ENCODE assay signal across 23 cellular contexts in genomic region chr16:88734361-88734728, GRCh38. TPM values are rescaled to one million over a fixed set of nuclear protein-coding genes. Genes with fewer than 3 reads are reported as not detected.
"Had no signal": no experiment of that assay in that cellular context is flagged by ENCODE, and none has a peak within 500 bp of the region (broad histone marks: within the 10 kb centered on the region; RNA-seq: fewer than 3 reads in every experiment).

No MANE protein-coding gene starts in this region.

- H3K9me3 Mint-ChIP-seq: activated naive CD4-positive, alpha-beta T cell treated with anti-CD3 and anti-CD28 coated beads, Interleukin-2, amount 50 U/mL, for 24 hours; natural killer cell treated with Interleukin-12 subunit alpha and Interleukin-12 subunit beta and Interleukin-15 and Interleukin-18, amount 100 ng/mL, for 72 hours; stimulated activated naive B cell treated with anti-CD40 and anti-IgM and Interleukin-4, amounts not matched to agents 10 μg/mL and 1 μg/mL and 100 μg/mL, for 72 hours had no signal

- H3K4me3 ChIP-seq: body of pancreas, heart left ventricle, ovary, prostate gland, testis, uterus had no signal

- ATAC-seq: activated CD8-positive, alpha-beta T cell treated with anti-CD3 and anti-CD28 coated beads, Interleukin-2, amount 10 ng/mL, durations not matched to agents 7 days and 5 days; body of pancreas; heart left ventricle; left ventricle myocardium superior; natural killer cell treated with Interleukin-12 subunit alpha and Interleukin-12 subunit beta and Interleukin-15 and Interleukin-18, amount 100 ng/mL, for 72 hours; stimulated activated naive B cell treated with anti-CD40 and anti-IgM and Interleukin-4, amounts not matched to agents 10 μg/mL and 1 μg/mL and 100 μg/mL, for 72 hours had no signal

- H3K4me1 Mint-ChIP-seq: activated naive CD4-positive, alpha-beta T cell treated with anti-CD3 and anti-CD28 coated beads, Interleukin-2, amount 50 U/mL, for 24 hours had no signal

- H3K27ac ChIP-seq: body of pancreas, heart left ventricle, neutrophil, ovary, prostate gland, testis, uterus had no signal

- H3K27me3 Mint-ChIP-seq: activated naive CD4-positive, alpha-beta T cell treated with anti-CD3 and anti-CD28 coated beads, Interleukin-2, amount 50 U/mL, for 24 hours; natural killer cell treated with Interleukin-12 subunit alpha and Interleukin-12 subunit beta and Interleukin-15 and Interleukin-18, amount 100 ng/mL, for 72 hours; stimulated activated naive B cell treated with anti-CD40 and anti-IgM and Interleukin-4, amounts not matched to agents 10 μg/mL and 1 μg/mL and 100 μg/mL, for 72 hours had no signal

- H3K9me3 ChIP-seq: body of pancreas, heart left ventricle, neutrophil, ovary, prostate gland, testis, uterus had no signal

- H3K36me3 Mint-ChIP-seq: activated naive CD4-positive, alpha-beta T cell treated with anti-CD3 and anti-CD28 coated beads, Interleukin-2, amount 50 U/mL, for 24 hours; natural killer cell treated with Interleukin-12 subunit alpha and Interleukin-12 subunit beta and Interleukin-15 and Interleukin-18, amount 100 ng/mL, for 72 hours had no signal

- H3K27me3 ChIP-seq: body of pancreas, heart left ventricle, neutrophil, ovary, testis, uterus had no signal

- H3K27ac Mint-ChIP-seq: activated CD8-positive, alpha-beta T cell treated with anti-CD3 and anti-CD28 coated beads, Interleukin-2, amount 10 ng/mL, durations not matched to agents 7 days and 5 days; activated naive CD4-positive, alpha-beta T cell treated with anti-CD3 and anti-CD28 coated beads, Interleukin-2, amount 50 U/mL, for 24 hours; natural killer cell treated with Interleukin-12 subunit alpha and Interleukin-12 subunit beta and Interleukin-15 and Interleukin-18, amount 100 ng/mL, for 72 hours; stimulated activated naive B cell treated with anti-CD40 and anti-IgM and Interleukin-4, amounts not matched to agents 10 μg/mL and 1 μg/mL and 100 μg/mL, for 72 hours had no signal

- H3K36me3 ChIP-seq: ovary, prostate gland, uterus had no signal

- DNase-seq: activated CD4-positive, alpha-beta T cell treated with anti-CD3 and anti-CD28 coated beads for 1 hour; activated CD4-positive, alpha-beta T cell treated with anti-CD3 and anti-CD28 coated beads, Interleukin-2, amount 50 U/mL, for 1 hour; activated CD8-positive, alpha-beta T cell treated with anti-CD3 and anti-CD28 coated beads, Interleukin-2, amount 10 ng/mL, durations not matched to agents 7 days and 5 days; activated gamma-delta T cell treated with Interleukin-2 at 50 U/mL for 16 hours; activated T-cell treated with anti-CD3 and anti-CD28 coated beads, Interleukin-2, amount 50 U/mL, for 1 hour; anterior cingulate cortex; body of pancreas; heart left ventricle; left ventricle myocardium superior; midbrain; ovary; stimulated activated CD4-positive, alpha-beta T cell treated with anti-CD3 and anti-CD28 coated beads, Interleukin-2, amount 100 ng/mL, for 48 hours; stimulated activated CD8-positive, alpha-beta memory T cell treated with anti-CD3 and anti-CD28 coated beads, Interleukin-4, amount 100 ng/mL, for 48 hours; stimulated activated naive B cell treated with anti-CD40 and anti-IgM and Interleukin-4, amounts not matched to agents 10 μg/mL and 1 μg/mL and 100 μg/mL, for 72 hours; testis; trophoblast cell; uterus had no signal

- H3K4me1 ChIP-seq: testis had no signal

- H3K4me3 Mint-ChIP-seq: activated CD8-positive, alpha-beta T cell treated with anti-CD3 and anti-CD28 coated beads, Interleukin-2, amount 10 ng/mL, durations not matched to agents 7 days and 5 days; activated naive CD4-positive, alpha-beta T cell treated with anti-CD3 and anti-CD28 coated beads, Interleukin-2, amount 50 U/mL, for 24 hours; natural killer cell treated with Interleukin-12 subunit alpha and Interleukin-12 subunit beta and Interleukin-15 and Interleukin-18, amount 100 ng/mL, for 72 hours; stimulated activated naive B cell treated with anti-CD40 and anti-IgM and Interleukin-4, amounts not matched to agents 10 μg/mL and 1 μg/mL and 100 μg/mL, for 72 hours had no signal

RNA-seq across cellular contexts. Expression of gene SNAI3, which starts 48.0 kb away (rescaled TPM):
- total RNA-seq: chondrocyte, fibroblast of villous mesenchyme had no signal
